ENCODE assay signal across 10 cellular contexts in genomic region chr9:114388764-114389375, GRCh38. TPM values are rescaled to one million over a fixed set of nuclear protein-coding genes. Genes with fewer than 3 reads are reported as not detected.
DNase-seq lines count a peak whose midpoint lies in the region; ATAC-seq, FAIRE-seq and TF ChIP-seq lines count a peak whose summit lies in the region.
"Had no signal": no experiment of that assay in that cellular context is flagged by ENCODE, and none has a peak within 500 bp of the region (broad histone marks: within the 10 kb centered on the region; RNA-seq: fewer than 3 reads in every experiment).

No MANE protein-coding gene starts in this region.

- 61 to 66% methylated on average over 5 to 8 of the region's 9 CpGs for WGBS in esophagus squamous epithelium, 2 donors

- intact Hi-C loops in esophagus squamous epithelium (cut with DNase I) = no loop called here

- peak; percentile 76 for FAIRE-seq in GM12892 (lab: Jason Lieb, UNC)

- H3K36me3 ChIP-seq in esophagus squamous epithelium (no peaks in the 10 kb centered on the region), HAP-1 (replicated peaks) (peaks cover 4% of the 10 kb centered on the region)

- H3K27me3 ChIP-seq in esophagus squamous epithelium (no peaks in the 10 kb centered on the region), HAP-1 (ENCODE audit: low read depth) (no peaks in the 10 kb centered on the region)
- H3K27me3 ChIP-seq: testis had no signal

- peaks cover 19% of the 10 kb centered on the region for H3K36me3 Mint-ChIP-seq in T-helper 17 cell (ENCODE audit: low read depth)
- H3K36me3 Mint-ChIP-seq in stimulated activated memory B cell treated with anti-CD40 and anti-IgM and Interleukin-4, amounts not matched to agents 10 μg/mL and 1 μg/mL and 100 μg/mL, for 72 hours = peaks cover 60% of the 10 kb centered on the region

- H3K27ac ChIP-seq in esophagus squamous epithelium = peak overlapping the region; percentile 72 to 95 (median 90)

- peak overlapping the region; percentile 99 for H3K27ac Mint-ChIP-seq in T-helper 17 cell
- peak overlapping the region; percentile 92 for H3K27ac Mint-ChIP-seq in stimulated activated memory B cell treated with anti-CD40 and anti-IgM and Interleukin-4, amounts not matched to agents 10 μg/mL and 1 μg/mL and 100 μg/mL, for 72 hours

- DNase-seq in GM12892 (ENCODE audit: insufficient read length) = no peak
- DNase-seq in T-helper 17 cell = no peak
- DNase-seq in esophagus squamous epithelium (lab: John Stamatoyannopoulos, UW) = no peak
- DNase-seq in D341Med (ENCODE audit: low spot score) = no peak
- no peak for DNase-seq in HAP-1 (ENCODE audit: low spot score in 2 of 2)
- DNase-seq in stimulated activated CD4-positive, alpha-beta T cell treated with anti-CD3 and anti-CD28 coated beads, Interleukin-2, amount 100 ng/mL, for 24 hours = no peak
- DNase-seq: testis had no signal

- H3K27me3 Mint-ChIP-seq in T-helper 17 cell = no peaks in the 10 kb centered on the region
- H3K27me3 Mint-ChIP-seq in stimulated activated memory B cell treated with anti-CD40 and anti-IgM and Interleukin-4, amounts not matched to agents 10 μg/mL and 1 μg/mL and 100 μg/mL, for 72 hours = no peaks in the 10 kb centered on the region

- H3K4me3 ChIP-seq in esophagus squamous epithelium (peak overlapping the region in 3 of 4 donors; percentile 54 to 69 (median 55)), HAP-1 (no peak overlapping the region)

- no peak for ATAC-seq in T-helper 17 cell
- no peak for ATAC-seq in stimulated activated memory B cell treated with anti-CD40 and anti-IgM and Interleukin-4, amounts not matched to agents 10 μg/mL and 1 μg/mL and 100 μg/mL, for 72 hours
- no peak for ATAC-seq in GM18907 (IDR thresholded peaks at IDR 0.05; ENCODE audit: unreplicated experiment)
- ATAC-seq: SK-N-SH treated with all-trans-retinoic acid at 6 μM for 48 hours had no signal

- H3K9me3 Mint-ChIP-seq in stimulated activated memory B cell treated with anti-CD40 and anti-IgM and Interleukin-4, amounts not matched to agents 10 μg/mL and 1 μg/mL and 100 μg/mL, for 72 hours = no peaks in the 10 kb centered on the region

- H3K4me1 ChIP-seq in esophagus squamous epithelium = peaks cover 26 to 93% (median 62%) of the 10 kb centered on the region in 3 donors
- H3K4me1 ChIP-seq in HAP-1 = no peaks in the 10 kb centered on the region

- H3K4me3 Mint-ChIP-seq in T-helper 17 cell = peak overlapping the region; percentile 100
- peak overlapping the region; percentile 99 for H3K4me3 Mint-ChIP-seq in stimulated activated memory B cell treated with anti-CD40 and anti-IgM and Interleukin-4, amounts not matched to agents 10 μg/mL and 1 μg/mL and 100 μg/mL, for 72 hours

- H3K9me3 ChIP-seq in T-helper 17 cell (ENCODE audit: control insufficient read depth, low read length, poor library complexity, severe bottlenecking) = no peaks in the 10 kb centered on the region
- H3K9me3 ChIP-seq in esophagus squamous epithelium = no peaks in the 10 kb centered on the region
- H3K9me3 ChIP-seq in HAP-1 = no peaks in the 10 kb centered on the region
- H3K9me3 ChIP-seq: testis had no signal

- TF ChIP-seq POLR2A in GM12892 (IDR thresholded peaks at IDR 0.05; ENCODE audit: low read depth, low read length) (no peak), esophagus squamous epithelium (IDR thresholded peaks at IDR 0.05) (no peak)

- no peak for TF ChIP-seq CTCF in esophagus squamous epithelium (IDR thresholded peaks at IDR 0.05)

- in situ Hi-C loops in HAP-1 (cut with MboI; ENCODE audit: low sequenced_read_pairs) = no loop called here

- H3K4me1 Mint-ChIP-seq in T-helper 17 cell = peaks cover 75% of the 10 kb centered on the region
- peaks cover 79% of the 10 kb centered on the region for H3K4me1 Mint-ChIP-seq in stimulated activated memory B cell treated with anti-CD40 and anti-IgM and Interleukin-4, amounts not matched to agents 10 μg/mL and 1 μg/mL and 100 μg/mL, for 72 hours

RNA-seq across cellular contexts. Expression of gene AKNA, which starts 1.1 kb away (rescaled TPM):
- polyA plus RNA-seq in GM12892 (2012; ENCODE audit: missing spikeins) = 28.3 TPM
- total RNA-seq in T-helper 17 cell (100 to 1,000 TPM; 263 to 323 TPM), esophagus squamous epithelium (10 to 100 TPM in 1 of 4 donors, 1 to 10 TPM in 3; 6.1 to 25.0 (median 7.6) TPM)

RNA-seq across cellular contexts. Expression of gene ORM2, which starts 59.2 kb away (rescaled TPM):
- polyA plus RNA-seq in GM12892 (2012; ENCODE audit: missing spikeins) = not detected
- total RNA-seq in T-helper 17 cell (not detected), esophagus squamous epithelium (not detected)

Comparison
In these comparisons a context has a peak if more than half of its experiments do, and no peak if none do; other contexts are left out.
1. RNA of gene AKNA, which starts 1.1 kb away (total RNA-seq): 263 to 323 TPM in T-helper 17 cell; 6.1 to 25.0 TPM in esophagus squamous epithelium; every median in the first group is over 10 times any median in the second.